In genomic region chr3:44235604-44236484, GRCh38 we compare ENCODE assay signal across 8 cellular contexts. TPM values are rescaled to one million over a fixed set of nuclear protein-coding genes. Genes with fewer than 3 reads are reported as not detected.
DNase-seq lines count a peak whose midpoint lies in the region; ATAC-seq and TF ChIP-seq lines count a peak whose summit lies in the region.

No MANE protein-coding gene starts in this region.

- CTCF ChIA-PET in OCI-LY7 (lab: Charles Lee; ENCODE audit: unreplicated experiment), result no interaction called here

- peaks cover 4 to 19% of the 10 kb centered on the region in 2 donors for H3K27me3 Mint-ChIP-seq in natural killer cell (ENCODE audit: low read depth in 2 of 2)

- TF ChIP-seq CTCF in GM12864 (IDR thresholded peaks at IDR 0.05; ENCODE audit: low read depth, low read length, missing control alignments) (peak; percentile 65), OCI-LY7 (conservative IDR thresholded peaks at IDR 0.05; ENCODE audit: low read length) (peak; percentile 92), fibroblast of mammary gland (conservative IDR thresholded peaks at IDR 0.05; ENCODE audit: control insufficient read depth, insufficient read depth, low read depth, low read length) (peak; percentile 73), natural killer cell (IDR thresholded peaks at IDR 0.05) (peak; percentile 75)

- H3K4me1 Mint-ChIP-seq in natural killer cell, result peaks cover 13 to 16% of the 10 kb centered on the region in 2 donors

- DNase-seq in GM12864 (ENCODE audit: low read depth) (peak; percentile 19), HT-29 (ENCODE audit: low spot score) (peak; percentile 62), OCI-LY7 (ENCODE audit: low spot score) (peak; percentile 59), fibroblast of mammary gland (ENCODE audit: low read depth) (peak; percentile 87), natural killer cell (no peak), NCI-H1048 (lab: John Stamatoyannopoulos, UW) (no peak)
- peak; percentile 25 to 53 for DNase-seq in activated T-cell treated with anti-CD3 and anti-CD28 coated beads, Interleukin-2, amount 50 U/mL, for 48 hours
- peak; percentile 14 to 63 (median 27) for DNase-seq in stimulated activated naive CD4-positive, alpha-beta T cell (lab: John Stamatoyannopoulos, UW)

- no peak overlapping the region for H3K27ac Mint-ChIP-seq in natural killer cell

- no peak overlapping the region for H3K4me3 Mint-ChIP-seq in natural killer cell

- POLR2A ChIA-PET in OCI-LY7 (lab: Charles Lee), result interaction anchor here (1.0 to 1.6 kb wide), 3 partner anchors 8 to 16 kb away, joined by 3 to 6 read pairs (median 5); no protein-coding TSS in a partner anchor

- H3K9me3 ChIP-seq in OCI-LY7 (ENCODE audit: low read length), result no peaks in the 10 kb centered on the region

- BruUV-seq in OCI-LY7 (replicated peaks; lab: Mats Ljungman, UMichigan), result no TSS peak

- no peaks in the 10 kb centered on the region for H3K79me2 ChIP-seq in OCI-LY7 (ENCODE audit: insufficient read depth, low read depth, low read length)

- no peak overlapping the region for H2AFZ ChIP-seq in OCI-LY7 (ENCODE audit: low read length)

- H3K36me3 Mint-ChIP-seq in natural killer cell, result no peaks in the 10 kb centered on the region

- ATAC-seq in natural killer cell, result peak; percentile 85 to 96 (median 91)

- H3K4me2 ChIP-seq in OCI-LY7 (ENCODE audit: low read length), result no peak overlapping the region

- intact Hi-C loops in OCI-LY7 (cut with micrococcal nuclease; ENCODE audit: unreplicated experiment) (no loop called here), natural killer cell (cut with micrococcal nuclease) (loop anchor here (2.0 kb wide), 1 partner anchor 691 kb away; no protein-coding TSS in a partner anchor)

- H3K36me3 ChIP-seq in OCI-LY7 (ENCODE audit: insufficient read depth, low read length), result no peaks in the 10 kb centered on the region

- H3K9me2 ChIP-seq in OCI-LY7 (ENCODE audit: insufficient read depth, low read length), result no peaks in the 10 kb centered on the region

- no peaks in the 10 kb centered on the region for H4K20me1 ChIP-seq in OCI-LY7 (ENCODE audit: insufficient read depth, low read length)

- H3K9me3 Mint-ChIP-seq in natural killer cell, result no peaks in the 10 kb centered on the region

- no peak overlapping the region for H3K27ac ChIP-seq in OCI-LY7 (ENCODE audit: low read depth, low read length, poor library complexity, severe bottlenecking)

- H3K4me1 ChIP-seq in OCI-LY7 (ENCODE audit: insufficient read depth, low read length, poor library complexity, severe bottlenecking), result no peaks in the 10 kb centered on the region

- H3K4me3 ChIP-seq in GM12864 (ENCODE audit: low read depth, low read length) (no peak overlapping the region), OCI-LY7 (ENCODE audit: low read depth, low read length, poor library complexity, severe bottlenecking) (no peak overlapping the region), fibroblast of mammary gland (ENCODE audit: control insufficient read depth, low read depth, low read length) (no peak overlapping the region)

RNA-seq across cellular contexts. Expression of gene TOPAZ1, which starts 5.8 kb away (rescaled TPM):
- total RNA-seq in HT-29 (2014; rRNA removed; shearing (Covaris generic)), result not detected in 2 replicates
- total RNA-seq in OCI-LY7 (2014; rRNA removed; shearing (Covaris generic)), result not detected in 2 replicates
- total RNA-seq in OCI-LY7 (2022) (not detected in 2 replicates), natural killer cell (not detected)

Comparison
In these comparisons a context has a peak if more than half of its experiments do, and no peak if none do; other contexts are left out.
1. DNase-seq: peak in GM12864 (single experiment), HT-29 (single experiment), OCI-LY7 (single experiment), activated T-cell treated with anti-CD3 and anti-CD28 coated beads, Interleukin-2, amount 50 U/mL, for 48 hours (2 of 2), fibroblast of mammary gland (single experiment) and stimulated activated naive CD4-positive, alpha-beta T cell (6 of 6); none in natural killer cell (single experiment) and NCI-H1048 (single experiment).
2. Peak in every context shown above with its lines, with median percentiles within 50 percentile points of each other: CTCF ChIP-seq.